In genomic region chr10:121926157-121926556, GRCh38 we compare ENCODE assay signal across 11 cellular contexts. TPM values are rescaled to one million over a fixed set of nuclear protein-coding genes. Genes with fewer than 3 reads are reported as not detected.
DNase-seq lines count a peak whose midpoint lies in the region; ATAC-seq, FAIRE-seq and TF ChIP-seq lines count a peak whose summit lies in the region.
"Had no signal": no experiment of that assay in that cellular context is flagged by ENCODE, and none has a peak within 500 bp of the region (broad histone marks: within the 10 kb centered on the region; RNA-seq: fewer than 3 reads in every experiment).

No MANE protein-coding gene starts in this region.

- FAIRE-seq in A549 (lab: Jason Lieb, UNC): no peak

- no peak for TF ChIP-seq EP300 in A549 (IDR thresholded peaks at IDR 0.05)

- DNase-seq in A549 (ENCODE audit: low read depth in 1 of 2, low spot score in 1 of 2) (no peak), HEK293T (ENCODE audit: extremely low spot score) (no peak), ascending aorta (ENCODE audit: low spot score in 2 of 2) (no peak), DMS114 treated with DMSO at 0.1 percent for 48 hours (lab: John Stamatoyannopoulos, UW; ENCODE audit: unreplicated experiment) (no peak), HPDE6-E6E7 (ENCODE audit: extremely low spot score) (no peak)
- DNase-seq in stimulated activated naive CD4-positive, alpha-beta T cell treated with Interleukin-2 at 50 U/mL for 16 hours (lab: John Stamatoyannopoulos, UW): no peak
- DNase-seq in activated CD4-positive, alpha-beta T cell treated with anti-CD3 and anti-CD28 coated beads, Interleukin-2, amount 10 ng/mL, durations not matched to agents 24 days and 14 days: no peak
- DNase-seq: activated CD4-positive, CD25-positive, alpha-beta regulatory T cell treated with anti-CD3 and anti-CD28 coated beads, Interleukin-2, amount 50 U/mL, for 72 hours; NCI-H446 had no signal

- no peaks in the 10 kb centered on the region for H3K9me3 Mint-ChIP-seq in activated CD4-positive, alpha-beta T cell treated with anti-CD3 and anti-CD28 coated beads, Interleukin-2, amount 10 ng/mL, durations not matched to agents 24 days and 14 days
- H3K9me3 Mint-ChIP-seq: dendritic cell treated with granulocyte-macrophage colony-stimulating factor and Interleukin-4, amounts not matched to agents 40 ng/mL and 50 ng/mL, for 4 days had no signal

- CTCF ChIA-PET in A549 (lab: Yijun Ruan, JAX): interaction anchor here (1.6 kb wide), 1 partner anchor 26 kb away, joined by 3 read pairs; no protein-coding TSS in a partner anchor
- CTCF ChIA-PET in HEK293T (lab: Yijun Ruan, JAX): interaction anchor here (1.0 kb wide), 1 partner anchor 8 kb away, joined by 3 read pairs; no protein-coding TSS in a partner anchor

- H3K27ac Mint-ChIP-seq in activated CD4-positive, alpha-beta T cell treated with anti-CD3 and anti-CD28 coated beads, Interleukin-2, amount 10 ng/mL, durations not matched to agents 24 days and 14 days: no peak overlapping the region

- peak overlapping the region; percentile 88 for H3K4me3 ChIP-seq in A549
- peak overlapping the region; percentile 98 to 100 for H3K4me3 ChIP-seq in ascending aorta
- no peak overlapping the region for H3K4me3 ChIP-seq in muscle layer of colon (ENCODE audit: low read depth in 1 of 2, low read length in 2 of 2)

- no peak for ATAC-seq in A549

- 60% methylated on average over 4 of the region's 4 CpGs for WGBS in A549 (ENCODE audit: missing lambda C conversion rate)

- TF ChIP-seq CTCF in A549 (IDR thresholded peaks at IDR 0.05) (no peak), ascending aorta (IDR thresholded peaks at IDR 0.05) (no peak)

- no peak for TF ChIP-seq POLR2A in A549 (IDR thresholded peaks at IDR 0.05; ENCODE audit: low read length)

- peaks cover 34% of the 10 kb centered on the region for H3K4me1 ChIP-seq in A549
- H3K4me1 ChIP-seq in ascending aorta: peaks cover 0 to 10% of the 10 kb centered on the region in 2 donors
- H3K4me1 ChIP-seq in muscle layer of colon (ENCODE audit: insufficient read depth, low read length): peaks cover 17% of the 10 kb centered on the region

- H3K27me3 ChIP-seq in ascending aorta: no peaks in the 10 kb centered on the region
- H3K27me3 ChIP-seq in muscle layer of colon (ENCODE audit: control insufficient read depth in 1 of 2, insufficient read depth in 2 of 2, low read length in 2 of 2): no peaks in the 10 kb centered on the region

- H3K27ac ChIP-seq in A549: peak overlapping the region; percentile 16 to 96; a peak in 3 of 6 replicates
- H3K27ac ChIP-seq in ascending aorta: peak overlapping the region in 1 of 2 donors; percentile 97
- H3K27ac ChIP-seq in muscle layer of colon (ENCODE audit: low read depth, low read length): peak overlapping the region; percentile 12

- H3K36me3 Mint-ChIP-seq in activated CD4-positive, alpha-beta T cell treated with anti-CD3 and anti-CD28 coated beads, Interleukin-2, amount 10 ng/mL, durations not matched to agents 24 days and 14 days (ENCODE audit: low read depth): peaks cover 18% of the 10 kb centered on the region

- H3K4me1 Mint-ChIP-seq in activated CD4-positive, alpha-beta T cell treated with anti-CD3 and anti-CD28 coated beads, Interleukin-2, amount 10 ng/mL, durations not matched to agents 24 days and 14 days: peaks cover 20% of the 10 kb centered on the region

- no peaks in the 10 kb centered on the region for H3K27me3 Mint-ChIP-seq in activated CD4-positive, alpha-beta T cell treated with anti-CD3 and anti-CD28 coated beads, Interleukin-2, amount 10 ng/mL, durations not matched to agents 24 days and 14 days
- H3K27me3 Mint-ChIP-seq: dendritic cell treated with granulocyte-macrophage colony-stimulating factor and Interleukin-4, amounts not matched to agents 40 ng/mL and 50 ng/mL, for 4 days had no signal

- POLR2A ChIA-PET in A549 (lab: Yijun Ruan, JAX) (no interaction called here), HEK293T (lab: Yijun Ruan, JAX) (interaction anchor here (1.0 kb wide), 1 partner anchor 10 kb away, joined by 3 read pairs; no protein-coding TSS in a partner anchor)

- no peaks in the 10 kb centered on the region for H3K9me3 ChIP-seq in A549
- no peaks in the 10 kb centered on the region for H3K9me3 ChIP-seq in ascending aorta
- no peaks in the 10 kb centered on the region for H3K9me3 ChIP-seq in muscle layer of colon (ENCODE audit: low read length)

- no peak for TF ChIP-seq RAD21 in A549 (conservative IDR thresholded peaks at IDR 0.05 in 1 of 2, IDR thresholded peaks at IDR 0.05 in 1 of 2)

- no peak overlapping the region for H3K9ac ChIP-seq in muscle layer of colon (ENCODE audit: low read length)

- intact Hi-C loops in ascending aorta (cut with DNase I): loop anchor here (5.0 kb wide), 4 partner anchors 71 to 1081 kb away; partner anchors contain the start of genes ACADSB and IKZF5
- intact Hi-C loops in activated CD4-positive, alpha-beta T cell treated with anti-CD3 and anti-CD28 coated beads, Interleukin-2, amount 10 ng/mL, durations not matched to agents 24 days and 14 days (cut with micrococcal nuclease): loop anchor here (5.0 to 10.0 kb wide), 2 partner anchors 1074 to 1079 kb away; partner anchors contain the start of genes ACADSB, IKZF5 and WDR11

- peak overlapping the region; percentile 77 for H3K4me2 ChIP-seq in A549

- peaks cover 5 to 8% of the 10 kb centered on the region in 2 donors for H3K36me3 ChIP-seq in ascending aorta
- peaks cover 10% of the 10 kb centered on the region for H3K36me3 ChIP-seq in muscle layer of colon (ENCODE audit: insufficient read depth, low read length)

- H3K4me3 Mint-ChIP-seq in activated CD4-positive, alpha-beta T cell treated with anti-CD3 and anti-CD28 coated beads, Interleukin-2, amount 10 ng/mL, durations not matched to agents 24 days and 14 days: no peak overlapping the region

TF ChIP-seq in A549, 52 proteins besides CTCF, POLR2A, EP300 and RAD21 (continues in another document):
- TF ChIP-seq RNF2 (IDR thresholded peaks at IDR 0.05; ENCODE audit: borderline replicate concordance, low read depth): no peak
- no peak for TF ChIP-seq TFCP2L1 (CRISPR knock-in tag; IDR thresholded peaks at IDR 0.05)
- no peak for TF ChIP-seq HMGXB4 (CRISPR knock-in tag; IDR thresholded peaks at IDR 0.05; ENCODE audit: borderline replicate concordance)

TF ChIP-seq in HEK293T, 16 proteins besides CTCF, POLR2A, EP300 and RAD21:
- TF ChIP-seq NFRKB (IDR thresholded peaks at IDR 0.05) (no peak), PKNOX1 (IDR thresholded peaks at IDR 0.05) (peak; percentile 42)
TF ChIP-seq in HEK293T: peak in this region for 1.

RNA-seq across cellular contexts. Expression of gene ATE1, which starts 1.7 kb away (rescaled TPM):
- polyA plus RNA-seq in A549 (2011; rRNA removed): 56.6 and 58.8 TPM in 2 replicates
- polyA plus RNA-seq in A549 (2012; cell fraction: cytosol; rRNA removed): 6.8 and 8.2 TPM in 2 replicates
- polyA plus RNA-seq in A549 (2012; cell fraction: nucleus; rRNA removed): 3.2 and 6.3 TPM in 2 replicates
- 23.7 to 27.2 TPM (median 25.0 TPM) in 3 replicates for polyA plus RNA-seq in A549 (2017; fragmentation: RNase III; extraction: RNeasy Plus Mini Kit Qiagen cat#74134 plus additional on column Dnase treatment)
- 59.0 and 61.5 TPM in 2 replicates for polyA minus RNA-seq in A549 (2011; rRNA and poly(A)+ RNA removed)
- total RNA-seq in ascending aorta: 6.9 TPM
- 39.0 and 39.1 TPM in 2 replicates for total RNA-seq in activated CD4-positive, alpha-beta T cell treated with anti-CD3 and anti-CD28 coated beads, Interleukin-2, amount 10 ng/mL, durations not matched to agents 24 days and 14 days

RNA-seq across cellular contexts. Expression of gene NSMCE4A, which starts 48.9 kb away (rescaled TPM):
- 135 and 172 TPM in 2 replicates for polyA plus RNA-seq in A549 (2011; rRNA removed)
- polyA plus RNA-seq in A549 (2012; cell fraction: cytosol; rRNA removed): 82.8 and 89.8 TPM in 2 replicates
- polyA plus RNA-seq in A549 (2012; cell fraction: nucleus; rRNA removed): 91.4 and 94.5 TPM in 2 replicates
- polyA plus RNA-seq in A549 (2017; fragmentation: RNase III; extraction: RNeasy Plus Mini Kit Qiagen cat#74134 plus additional on column Dnase treatment): 61.9 to 70.6 TPM (median 67.2 TPM) in 3 replicates
- polyA minus RNA-seq in A549 (2011; rRNA and poly(A)+ RNA removed): 20.1 and 20.8 TPM in 2 replicates
- 63.3 TPM for total RNA-seq in ascending aorta
- 78.7 and 88.9 TPM in 2 replicates for total RNA-seq in activated CD4-positive, alpha-beta T cell treated with anti-CD3 and anti-CD28 coated beads, Interleukin-2, amount 10 ng/mL, durations not matched to agents 24 days and 14 days

Comparison
In these comparisons a context has a peak if more than half of its experiments do, and no peak if none do; other contexts are left out.
1. H3K4me3 ChIP-seq: peak in A549 (single experiment) and ascending aorta (2 of 2); none in muscle layer of colon (0 of 2).